In the genomic region with DNA sequence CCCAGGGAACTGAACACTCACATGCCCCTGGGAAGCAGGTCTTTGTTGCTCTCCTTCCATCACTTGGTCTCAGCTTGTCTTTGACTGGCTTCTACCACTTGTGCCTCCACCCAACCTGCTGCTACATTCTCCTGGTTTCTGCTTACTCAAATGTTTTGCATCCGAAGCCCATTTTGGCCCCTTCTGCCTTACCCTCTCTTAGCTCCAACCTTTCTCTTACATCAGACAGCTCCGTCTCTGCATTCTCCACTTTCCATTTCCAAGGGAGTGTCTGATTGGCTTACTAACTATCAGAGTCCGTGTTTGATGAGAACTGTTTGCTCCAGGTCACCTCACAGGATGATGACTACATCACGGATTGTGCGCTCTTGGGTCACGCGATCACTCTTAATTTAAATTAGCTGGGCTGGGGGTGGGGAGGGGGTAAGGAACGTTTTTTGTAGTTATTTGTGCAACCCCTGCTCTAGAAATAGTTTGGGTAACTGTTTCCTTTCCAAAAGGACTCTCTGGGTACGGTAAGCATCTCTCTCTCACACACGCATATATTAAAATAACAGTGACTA, we compare ENCODE assay signal across 8 cellular contexts. TPM values are rescaled to one million over a fixed set of nuclear protein-coding genes. Genes with fewer than 3 reads are reported as not detected.
DNase-seq lines count a peak whose midpoint lies in the region; ATAC-seq and TF ChIP-seq lines count a peak whose summit lies in the region.

No MANE protein-coding gene starts in this region.

- no peaks in the 10 kb centered on the region for H3K9me3 ChIP-seq in muscle layer of colon (ENCODE audit: low read length)
- no peaks in the 10 kb centered on the region for H3K9me3 ChIP-seq in thyroid gland

- intact Hi-C loops in thyroid gland (cut with DNase I): no loop called here

- WGBS in thyroid gland, 2 donors: 17 to 35% methylated on average over 10 of the region's 10 CpGs

- H3K36me3 ChIP-seq in muscle layer of colon (ENCODE audit: insufficient read depth, low read length) (no peaks in the 10 kb centered on the region), thyroid gland (no peaks in the 10 kb centered on the region)

- TF ChIP-seq CTCF in 22Rv1 (IDR thresholded peaks at IDR 0.05) (no peak), VCaP (conservative IDR thresholded peaks at IDR 0.05) (no peak), thyroid gland (IDR thresholded peaks at IDR 0.05) (no peak)

- ATAC-seq in GM18517 (IDR thresholded peaks at IDR 0.05; ENCODE audit: unreplicated experiment): peak; percentile 24
- ATAC-seq in GM21619 (IDR thresholded peaks at IDR 0.05; ENCODE audit: unreplicated experiment): no peak

- H3K4me1 ChIP-seq in muscle layer of colon (ENCODE audit: insufficient read depth, low read length) (peaks cover 10% of the 10 kb centered on the region), thyroid gland (peaks cover 15 to 24% of the 10 kb centered on the region in 2 donors)

- peak overlapping the region; percentile 89 for H3K9ac ChIP-seq in muscle layer of colon (ENCODE audit: low read length)

- H3K27ac ChIP-seq in 22Rv1: peak overlapping the region; percentile 95
- peak overlapping the region; percentile 64 for H3K27ac ChIP-seq in VCaP
- H3K27ac ChIP-seq in muscle layer of colon (ENCODE audit: low read depth, low read length): peak overlapping the region; percentile 83
- peak overlapping the region in 2 of 3 donors; percentile 89 to 92 for H3K27ac ChIP-seq in thyroid gland

- H3K4me3 ChIP-seq in muscle layer of colon (ENCODE audit: low read depth in 1 of 2, low read length in 2 of 2) (peak overlapping the region; percentile 95), thyroid gland (replicated peaks in 1 of 3) (peak overlapping the region in 1 of 3 donors; percentile 97)

- H3K27me3 ChIP-seq in muscle layer of colon (ENCODE audit: control insufficient read depth in 1 of 2, insufficient read depth in 2 of 2, low read length in 2 of 2) (no peaks in the 10 kb centered on the region), thyroid gland (no peaks in the 10 kb centered on the region)

- TF ChIP-seq POLR2A in thyroid gland (IDR thresholded peaks at IDR 0.05): no peak

- DNase-seq in NCI-H1417 treated with DMSO at 0.1 percent for 48 hours (lab: John Stamatoyannopoulos, UW) (peak; percentile 67), ecto neural progenitor cell (ENCODE audit: low spot score) (peak; percentile 48), thyroid gland (peak; percentile 15 to 26)

RNA-seq across cellular contexts. Expression of a gene that starts 0.8 kb away (rescaled TPM):
- total RNA-seq in thyroid gland: 10 to 100 TPM; 15.9 to 37.2 (median 27.5) TPM

RNA-seq across cellular contexts. Expression of a gene that starts 39.6 kb away (rescaled TPM):
- total RNA-seq in thyroid gland: 10 to 100 TPM; 51.5 to 93.9 (median 66.1) TPM
